Comparison of ENCODE assay signal across 20 cellular contexts in genomic region chr16:77462894-77463293, GRCh38. TPM values are rescaled to one million over a fixed set of nuclear protein-coding genes. Genes with fewer than 3 reads are reported as not detected.
DNase-seq lines count a peak whose midpoint lies in the region; ATAC-seq and TF ChIP-seq lines count a peak whose summit lies in the region.
"Had no signal": no experiment of that assay in that cellular context is flagged by ENCODE, and none has a peak within 500 bp of the region (broad histone marks: within the 10 kb centered on the region; RNA-seq: fewer than 3 reads in every experiment).

No MANE protein-coding gene starts in this region.

- peak overlapping the region; percentile 4; the same call in 1 of the 2 replicates for H2AFZ ChIP-seq in GM23338

- no peaks in the 10 kb centered on the region for H3K9me3 Mint-ChIP-seq in GM23338
- no peaks in the 10 kb centered on the region for H3K9me3 Mint-ChIP-seq in endodermal cell
- H3K9me3 Mint-ChIP-seq in progenitor cell of endocrine pancreas (ENCODE audit: low read depth) = no peaks in the 10 kb centered on the region
- H3K9me3 Mint-ChIP-seq: CD8-positive, alpha-beta T cell had no signal

- H3K9ac ChIP-seq in endodermal cell (ENCODE audit: extremely low read depth, low read length, poor library complexity, severe bottlenecking) = peak overlapping the region; percentile 24
- H3K9ac ChIP-seq: BLaER1 had no signal

- H3K27me3 ChIP-seq in GM23338 (ENCODE audit: insufficient read depth) (no peaks in the 10 kb centered on the region), endodermal cell (ENCODE audit: control insufficient read depth, insufficient read depth, low read length, poor library complexity, severe bottlenecking) (no peaks in the 10 kb centered on the region)
- H3K27me3 ChIP-seq: BLaER1 had no signal

- no peak overlapping the region for H3K4me2 ChIP-seq in GM23338
- H3K4me2 ChIP-seq: BLaER1 had no signal

- no peaks in the 10 kb centered on the region for H3K79me2 ChIP-seq in GM23338 (replicated peaks; ENCODE audit: insufficient read depth)

- H3K4me1 Mint-ChIP-seq in GM23338 = peaks cover 11% of the 10 kb centered on the region
- H3K4me1 Mint-ChIP-seq in endodermal cell = peaks cover 31% of the 10 kb centered on the region
- H3K4me1 Mint-ChIP-seq in progenitor cell of endocrine pancreas (ENCODE audit: low read depth) = peaks cover 14% of the 10 kb centered on the region

- no peak overlapping the region for H3K4me3 ChIP-seq in GM23338
- no peak overlapping the region for H3K4me3 ChIP-seq in endodermal cell (ENCODE audit: low read length)
- H3K4me3 ChIP-seq in mesodermal cell (ENCODE audit: extremely low read depth, insufficient read depth, low read length, poor library complexity, severe bottlenecking) = no peak overlapping the region
- H3K4me3 ChIP-seq: BLaER1, GM12878, HAP-1, K562 had no signal

- WGBS in endodermal cell (ENCODE audit: insufficient coverage in 1 of 2, insufficient read length in 1 of 2), 2 experiments = 24 to 66% methylated on average over 2 to 3 of the region's 3 CpGs
- WGBS in mesodermal cell (ENCODE audit: insufficient coverage in 2 of 2), 2 experiments = 39% methylated on average over 3 of the region's 3 CpGs; no CpG with 5 or more reads in 1 of the 2 experiments

- H3K27me3 Mint-ChIP-seq in GM23338 (ENCODE audit: insufficient read depth, low read depth, poor library complexity) = peaks cover 1% of the 10 kb centered on the region
- no peaks in the 10 kb centered on the region for H3K27me3 Mint-ChIP-seq in endodermal cell (ENCODE audit: insufficient read depth)
- peaks cover 6% of the 10 kb centered on the region for H3K27me3 Mint-ChIP-seq in progenitor cell of endocrine pancreas

- DNase-seq in GM23338 (ENCODE audit: low spot score) = peak; percentile 56
- DNase-seq in endodermal cell = peak; percentile 60
- DNase-seq in progenitor cell of endocrine pancreas (ENCODE audit: low spot score, unreplicated experiment) = no peak
- no peak for DNase-seq in NCI-H146 treated with DMSO at 0.1 percent for 48 hours (lab: John Stamatoyannopoulos, UW; ENCODE audit: unreplicated experiment)
- DNase-seq in HUDEP-2 (lab: John Stamatoyannopoulos, UW; ENCODE audit: unreplicated experiment in 76 of 76) = no peak
- DNase-seq: 8988T; Calu3; CD8-positive, alpha-beta T cell; DMS79 treated with DMSO at 0.1 percent for 48 hours; IMR-90 had no signal

- H3K9me3 ChIP-seq in endodermal cell (ENCODE audit: control insufficient read depth, low read length) (no peaks in the 10 kb centered on the region), mesodermal cell (ENCODE audit: control insufficient read depth, low read length) (no peaks in the 10 kb centered on the region)
- H3K9me3 ChIP-seq: BLaER1, HAP-1 had no signal

- H3K36me3 ChIP-seq in GM23338 (ENCODE audit: insufficient read depth) (no peaks in the 10 kb centered on the region), endodermal cell (ENCODE audit: control insufficient read depth, insufficient read depth, low read length) (no peaks in the 10 kb centered on the region), mesodermal cell (ENCODE audit: control insufficient read depth, insufficient read depth, low read length) (no peaks in the 10 kb centered on the region)
- H3K36me3 ChIP-seq: BLaER1, HAP-1 had no signal

- H3K27ac Mint-ChIP-seq in GM23338 (peak overlapping the region; percentile 85), endodermal cell (peak overlapping the region; percentile 92), progenitor cell of endocrine pancreas (peak overlapping the region; percentile 58)
- H3K27ac Mint-ChIP-seq: CD8-positive, alpha-beta T cell had no signal

- H3K9me2 ChIP-seq in GM23338 (ENCODE audit: insufficient read depth) = no peaks in the 10 kb centered on the region

- H3K36me3 Mint-ChIP-seq in GM23338 (ENCODE audit: low read depth) (no peaks in the 10 kb centered on the region), endodermal cell (ENCODE audit: low read depth) (no peaks in the 10 kb centered on the region), progenitor cell of endocrine pancreas (ENCODE audit: insufficient read depth) (no peaks in the 10 kb centered on the region)
- H3K36me3 Mint-ChIP-seq: CD8-positive, alpha-beta T cell had no signal

- H3K4me3 Mint-ChIP-seq in GM23338 (no peak overlapping the region), endodermal cell (no peak overlapping the region), progenitor cell of endocrine pancreas (ENCODE audit: low read depth) (no peak overlapping the region)
- H3K4me3 Mint-ChIP-seq: CD8-positive, alpha-beta T cell had no signal

- no peak overlapping the region for H3K27ac ChIP-seq in GM23338 (ENCODE audit: low read depth)
- no peak overlapping the region for H3K27ac ChIP-seq in endodermal cell (ENCODE audit: low read depth, low read length)
- peak overlapping the region; percentile 74 for H3K27ac ChIP-seq in mesodermal cell (ENCODE audit: low read depth, low read length, severe bottlenecking)
- H3K27ac ChIP-seq: BLaER1, HL-60 had no signal

- no peak for TF ChIP-seq CTCF in GM23338 (conservative IDR thresholded peaks at IDR 0.05; ENCODE audit: low read depth in 2 of 2)
- TF ChIP-seq CTCF in endodermal cell (conservative IDR thresholded peaks at IDR 0.05) = no peak
- TF ChIP-seq CTCF in progenitor cell of endocrine pancreas (IDR thresholded peaks at IDR 0.05; ENCODE audit: unreplicated experiment) = no peak

- no peaks in the 10 kb centered on the region for H4K20me1 ChIP-seq in GM23338 (replicated peaks; ENCODE audit: insufficient read depth)
- H4K20me1 ChIP-seq: BLaER1 had no signal

- H3F3A ChIP-seq in GM23338 (replicated peaks; ENCODE audit: low read depth) = no peaks in the 10 kb centered on the region

- H3K4me1 ChIP-seq in GM23338 (ENCODE audit: insufficient read depth) (no peaks in the 10 kb centered on the region), endodermal cell (ENCODE audit: control insufficient read depth, insufficient read depth, low read length) (peaks cover 15% of the 10 kb centered on the region), mesodermal cell (ENCODE audit: control insufficient read depth, insufficient read depth, low read length, poor library complexity, severe bottlenecking) (peaks cover 9% of the 10 kb centered on the region)
- H3K4me1 ChIP-seq: HAP-1 had no signal

- ATAC-seq in GM23338 (peak; percentile 61), HG03175 (IDR thresholded peaks at IDR 0.05; ENCODE audit: unreplicated experiment) (no peak)
- ATAC-seq: CD8-positive, alpha-beta T cell; GM12878; K562 had no signal

TF ChIP-seq in GM23338, 12 proteins besides CTCF, POLR2A, EP300 and RAD21 (continues in another document):
- no peak for TF ChIP-seq ZNF331 (CRISPR knock-in tag; IDR thresholded peaks at IDR 0.05; ENCODE audit: low read depth)
- no peak for TF ChIP-seq EZH2phosphoT487 (IDR thresholded peaks at IDR 0.05; ENCODE audit: unreplicated experiment)
- TF ChIP-seq STAT1 (IDR thresholded peaks at IDR 0.05; ENCODE audit: unreplicated experiment) = no peak
- TF ChIP-seq POLR2AphosphoS5 (IDR thresholded peaks at IDR 0.05; ENCODE audit: low read depth) = no peak
- TF ChIP-seq ETS1 (IDR thresholded peaks at IDR 0.05) = no peak
- no peak for TF ChIP-seq CREB1 (CRISPR knock-in tag; IDR thresholded peaks at IDR 0.05; ENCODE audit: low read depth)
- TF ChIP-seq ZNF114 (CRISPR knock-in tag; IDR thresholded peaks at IDR 0.05) = no peak
- TF ChIP-seq JUNB (IDR thresholded peaks at IDR 0.05; ENCODE audit: unreplicated experiment) = no peak
- no peak for TF ChIP-seq REST (IDR thresholded peaks at IDR 0.05; ENCODE audit: unreplicated experiment)

RNA-seq across cellular contexts. Expression of gene ADAMTS18, which starts 28.1 kb away (rescaled TPM):
- total RNA-seq in GM23338 (2014; rRNA removed; shearing (Covaris generic)) = 0.90 TPM in 1 of 2 replicates, not detected in the other
- 0.10 and 0.15 TPM in 2 replicates for polyA plus RNA-seq in GM23338 (2016; fragmentation: Nextera tagmentation; extraction: Ambion mirVana)
- total RNA-seq in endodermal cell = 10 to 100 TPM in 1 of 2 donors, 1 to 10 TPM in 1; 7.9 to 12.4 TPM
- 3.4 TPM for polyA plus RNA-seq in endodermal cell (2013, experiment 1 of 2)
- polyA plus RNA-seq in endodermal cell (2013, experiment 2 of 2) = 1.8 TPM
- 4.9 TPM for polyA plus RNA-seq in mesodermal cell (2013, experiment 1 of 2)
- 10.0 TPM for polyA plus RNA-seq in mesodermal cell (2013, experiment 2 of 2)
- 5.8 and 8.4 TPM in 2 replicates for total RNA-seq in progenitor cell of endocrine pancreas
- total RNA-seq: A673; Calu3; CD8-positive, alpha-beta T cell; G401; GM12878; IMR-90; K562 had no signal
- polyA plus RNA-seq: AG04450, GM12878, IMR-90, K562 had no signal

Comparison
In these comparisons a context has a peak if more than half of its experiments do, and no peak if none do; other contexts are left out.
1. DNase-seq: peak in GM23338 (single experiment) and endodermal cell (single experiment); none in progenitor cell of endocrine pancreas (single experiment), NCI-H146 treated with DMSO at 0.1 percent for 48 hours (single experiment) and HUDEP-2 (0 of 76).
2. Peak in every context shown above with its lines, with median percentiles within 50 percentile points of each other: H3K27ac Mint-ChIP-seq.